23 cellular contexts compared by ENCODE assay signal in the genomic region with DNA sequence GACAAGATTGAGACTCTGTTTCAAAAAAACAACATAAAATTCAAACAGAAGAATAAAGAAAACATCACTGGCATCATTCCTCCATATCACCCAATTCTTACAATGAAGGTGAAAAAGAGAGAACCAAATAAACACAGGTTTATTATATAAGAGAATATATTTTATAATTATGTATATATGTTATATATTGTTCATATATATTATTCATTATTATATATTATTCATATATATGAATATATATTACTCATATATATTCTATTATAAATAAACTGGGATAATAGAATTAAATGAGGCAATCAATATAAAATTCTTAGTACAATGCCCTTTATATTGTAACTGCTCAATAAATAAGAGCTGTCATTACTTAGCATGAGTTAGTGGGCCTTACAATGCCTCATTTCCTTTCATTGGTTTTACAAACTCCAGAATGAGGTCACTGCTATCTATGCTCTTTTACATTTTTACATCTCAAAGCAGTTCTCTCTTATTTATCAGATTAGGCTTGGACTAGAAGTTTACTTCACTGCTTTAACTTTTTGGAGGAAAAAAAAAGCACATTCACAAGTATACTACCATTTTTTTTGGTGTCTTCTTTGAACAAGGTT.
DNase-seq lines count a peak whose midpoint lies in the region; ATAC-seq, FAIRE-seq and TF ChIP-seq lines count a peak whose summit lies in the region.
"Had no signal": no experiment of that assay in that cellular context is flagged by ENCODE, and none has a peak within 500 bp of the region (broad histone marks: within the 10 kb centered on the region; RNA-seq: fewer than 3 reads in every experiment).

No MANE protein-coding gene starts in this region.

- peak overlapping the region; percentile 10 for H2AFZ ChIP-seq in ACC112 (ENCODE audit: low read length, unreplicated experiment)

- FAIRE-seq in TTC549 (lab: Jason Lieb, UNC), result peak; percentile 5
- FAIRE-seq: A549, GM12878 had no signal

- no peak for DNase-seq in HFFc6
- peak; percentile 30 for DNase-seq in fibroblast of mammary gland (ENCODE audit: low read depth)
- DNase-seq in aorta, result no peak
- DNase-seq in NCI-H2196 treated with DMSO at 0.1 percent for 48 hours (lab: John Stamatoyannopoulos, UW; ENCODE audit: unreplicated experiment), result no peak
- DNase-seq: CD4-positive, alpha-beta memory T cell; DMS153; H7; Karpas-422; MG63; NCI-H1092 treated with DMSO at 0.1 percent for 48 hours; NCI-H2081; NCI-H510A treated with DMSO at 0.1 percent for 48 hours; NCI-H774; SHP77 had no signal

- H3K36me3 Mint-ChIP-seq in HFFc6 (ENCODE audit: low read depth), result no peaks in the 10 kb centered on the region; the same call in 1 of the 2 replicates
- H3K36me3 Mint-ChIP-seq: CD4-positive, alpha-beta memory T cell; IgD-negative memory B cell had no signal

- H3K27ac ChIP-seq in ACC112 (ENCODE audit: low read depth, low read length), result no peak overlapping the region
- no peak overlapping the region for H3K27ac ChIP-seq in aorta (ENCODE audit: low read depth in 1 of 2, low read length in 2 of 2)
- H3K27ac ChIP-seq: A549, BLaER1, SK-N-MC had no signal

- H3K27me3 Mint-ChIP-seq in HFFc6 (ENCODE audit: insufficient read depth), result no peaks in the 10 kb centered on the region
- H3K27me3 Mint-ChIP-seq: CD4-positive, alpha-beta memory T cell; IgD-negative memory B cell had no signal

- TF ChIP-seq CTCF in HFFc6 (IDR thresholded peaks at IDR 0.05), result no peak
- TF ChIP-seq CTCF in fibroblast of mammary gland (conservative IDR thresholded peaks at IDR 0.05; ENCODE audit: control insufficient read depth, insufficient read depth, low read depth, low read length), result no peak

- no peak for ATAC-seq in GM18858 (IDR thresholded peaks at IDR 0.05; ENCODE audit: unreplicated experiment)
- no peak for ATAC-seq in HG02623 (IDR thresholded peaks at IDR 0.05; ENCODE audit: unreplicated experiment)
- no peak for ATAC-seq in aorta (ENCODE audit: low FRiP score)
- ATAC-seq: A549, GM12878 had no signal

- peaks cover 2% of the 10 kb centered on the region for H3K9me3 ChIP-seq in aorta (ENCODE audit: control insufficient read depth, low read length)
- H3K9me3 ChIP-seq: A549, BLaER1, MG63 had no signal

- H3K27me3 ChIP-seq in ACC112 (ENCODE audit: insufficient read depth, low read length), result no peaks in the 10 kb centered on the region
- H3K27me3 ChIP-seq in aorta (ENCODE audit: control insufficient read depth in 1 of 2, insufficient read depth in 2 of 2, low read length in 1 of 2), result no peaks in the 10 kb centered on the region
- H3K27me3 ChIP-seq: BLaER1, MG63 had no signal

- intact Hi-C loops in aorta (cut with DNase I), result no loop called here

- 0 out of 2 replicates have a peak overlapping the region, but pooled peaks have one; percentile 3 for H3K27ac Mint-ChIP-seq in HFFc6
- H3K27ac Mint-ChIP-seq: CD4-positive, alpha-beta memory T cell; IgD-negative memory B cell had no signal

- peaks cover 28% of the 10 kb centered on the region for H3K4me1 Mint-ChIP-seq in HFFc6 (ENCODE audit: low read depth)
- H3K4me1 Mint-ChIP-seq: CD4-positive, alpha-beta memory T cell; IgD-negative memory B cell had no signal

- no peak overlapping the region for H3K4me3 ChIP-seq in ACC112 (ENCODE audit: low read depth, low read length)
- H3K4me3 ChIP-seq in fibroblast of mammary gland (ENCODE audit: control insufficient read depth, low read depth, low read length), result no peak overlapping the region
- no peak overlapping the region for H3K4me3 ChIP-seq in aorta (ENCODE audit: low read length in 2 of 2)
- H3K4me3 ChIP-seq: A549, BLaER1, GM12878, MG63, SK-N-MC had no signal

- no peak overlapping the region for H3K4me3 Mint-ChIP-seq in HFFc6
- H3K4me3 Mint-ChIP-seq: CD4-positive, alpha-beta memory T cell; IgD-negative memory B cell had no signal

- H3K79me2 ChIP-seq in ACC112 (ENCODE audit: control insufficient read depth, insufficient read depth, low read length, unreplicated experiment), result no peaks in the 10 kb centered on the region

- H3K4me1 ChIP-seq in ACC112 (ENCODE audit: control insufficient read depth, insufficient read depth, low read length, unreplicated experiment) (peaks cover 7% of the 10 kb centered on the region), aorta (ENCODE audit: control insufficient read depth in 1 of 2, insufficient read depth in 2 of 2, low read length in 2 of 2) (no peaks in the 10 kb centered on the region)
- H3K4me1 ChIP-seq: A549, BLaER1 had no signal

- peaks cover 5% of the 10 kb centered on the region for H3K9me3 Mint-ChIP-seq in HFFc6

- H3K36me3 ChIP-seq in ACC112 (ENCODE audit: insufficient read depth, low read length) (no peaks in the 10 kb centered on the region), aorta (ENCODE audit: control insufficient read depth in 1 of 2, insufficient read depth in 2 of 2, low read length in 1 of 2) (no peaks in the 10 kb centered on the region)
- H3K36me3 ChIP-seq: BLaER1, MG63 had no signal
